Comparison of ENCODE assay signal across 8 cellular contexts in genomic region chr13:100675660-100676129, GRCh38. TPM values are rescaled to one million over a fixed set of nuclear protein-coding genes. Genes with fewer than 3 reads are reported as not detected.
A peak's percentile ranks its signal among the peaks of the same experiment; 100 is the strongest.
DNase-seq lines count a peak whose midpoint lies in the region; ATAC-seq and TF ChIP-seq lines count a peak whose summit lies in the region.

No MANE protein-coding gene starts in this region.

- H3K4me1 ChIP-seq in lower lobe of right lung, result peaks cover 17% of the 10 kb centered on the region
- H3K4me1 ChIP-seq in transverse colon, result peaks cover 10 to 17% (median 11%) of the 10 kb centered on the region in 4 donors

- H3K27me3 Mint-ChIP-seq in activated naive CD8-positive, alpha-beta T cell treated with anti-CD3 and anti-CD28 coated beads, Interleukin-2, amount 10 ng/mL, durations not matched to agents 7 days and 5 days, result peaks cover 3% of the 10 kb centered on the region

- H3K27me3 ChIP-seq in lower lobe of right lung (ENCODE audit: low read depth), result no peaks in the 10 kb centered on the region
- H3K27me3 ChIP-seq in transverse colon, result peaks cover 8% of the 10 kb centered on the region

- no peak for ATAC-seq in activated naive CD8-positive, alpha-beta T cell treated with anti-CD3 and anti-CD28 coated beads, Interleukin-2, amount 10 ng/mL, durations not matched to agents 7 days and 5 days (ENCODE audit: low read depth)
- no peak for ATAC-seq in lower lobe of right lung
- ATAC-seq in GM21526 (IDR thresholded peaks at IDR 0.05; ENCODE audit: low FRiP score, unreplicated experiment), result no peak

- peaks cover 26% of the 10 kb centered on the region for H3K4me1 Mint-ChIP-seq in activated naive CD8-positive, alpha-beta T cell treated with anti-CD3 and anti-CD28 coated beads, Interleukin-2, amount 10 ng/mL, durations not matched to agents 7 days and 5 days

- peak overlapping the region; percentile 81 for H3K27ac Mint-ChIP-seq in activated naive CD8-positive, alpha-beta T cell treated with anti-CD3 and anti-CD28 coated beads, Interleukin-2, amount 10 ng/mL, durations not matched to agents 7 days and 5 days

- in situ Hi-C loops in transverse colon (cut with MboI; ENCODE audit: low pct_ligation_motif_present in 1 of 4, low pct_unique_long_range_greater_than_20kb in 1 of 4, low sequenced_read_pairs in 3 of 4), result no loop called here

- peak; percentile 22 for DNase-seq in activated CD4-positive, alpha-beta T cell treated with anti-CD3 and anti-CD28 coated beads for 48 hours
- no peak for DNase-seq in activated CD4-positive, alpha-beta T cell treated with anti-CD3 and anti-CD28 coated beads, Interleukin-2, amount 50 U/mL, for 1 hour
- no peak for DNase-seq in activated naive CD8-positive, alpha-beta T cell treated with anti-CD3 and anti-CD28 coated beads, Interleukin-2, amount 10 ng/mL, durations not matched to agents 7 days and 5 days
- no peak for DNase-seq in lower lobe of right lung
- no peak for DNase-seq in transverse colon
- DNase-seq in iPS-NIHi11 (ENCODE audit: low spot score), result no peak
- DNase-seq in HT-29 (ENCODE audit: low spot score), result no peak

- H3K9me3 Mint-ChIP-seq in activated naive CD8-positive, alpha-beta T cell treated with anti-CD3 and anti-CD28 coated beads, Interleukin-2, amount 10 ng/mL, durations not matched to agents 7 days and 5 days, result no peaks in the 10 kb centered on the region

- POLR2A ChIA-PET in activated naive CD8-positive, alpha-beta T cell treated with anti-CD3 and anti-CD28 coated beads, Interleukin-2, amount 10 ng/mL, durations not matched to agents 7 days and 5 days (lab: Charles Lee), result no interaction called here

- H3K4me3 ChIP-seq in lower lobe of right lung (peak overlapping the region; percentile 94), transverse colon (peak overlapping the region; percentile 86 to 99 (median 92))

- intact Hi-C loops in lower lobe of right lung (cut with DNase I), result no loop called here
- intact Hi-C loops in transverse colon (cut with DNase I; ENCODE audit: low total_unique reads), result no loop called here

- peak overlapping the region; percentile 85 for H3K27ac ChIP-seq in lower lobe of right lung
- H3K27ac ChIP-seq in transverse colon, result peak overlapping the region in 3 of 4 donors; percentile 95 to 97 (median 96)

- WGBS in transverse colon (ENCODE audit: low coverage in 1 of 2), 2 donors, result 17 to 21% methylated on average over 13 to 15 of the region's 15 CpGs

- H3K36me3 ChIP-seq in lower lobe of right lung (no peaks in the 10 kb centered on the region), transverse colon (no peaks in the 10 kb centered on the region)

- no peak for TF ChIP-seq EP300 in transverse colon (IDR thresholded peaks at IDR 0.05; ENCODE audit: low read depth)

- TF ChIP-seq CTCF in lower lobe of right lung (IDR thresholded peaks at IDR 0.05) (no peak), transverse colon (IDR thresholded peaks at IDR 0.05) (no peak)

- H3K36me3 Mint-ChIP-seq in activated naive CD8-positive, alpha-beta T cell treated with anti-CD3 and anti-CD28 coated beads, Interleukin-2, amount 10 ng/mL, durations not matched to agents 7 days and 5 days, result no peaks in the 10 kb centered on the region

- no peak for TF ChIP-seq POLR2A in transverse colon (IDR thresholded peaks at IDR 0.05)

- H3K4me3 Mint-ChIP-seq in activated naive CD8-positive, alpha-beta T cell treated with anti-CD3 and anti-CD28 coated beads, Interleukin-2, amount 10 ng/mL, durations not matched to agents 7 days and 5 days, result peak overlapping the region; percentile 80

- H3K9me3 ChIP-seq in lower lobe of right lung, result no peaks in the 10 kb centered on the region
- no peaks in the 10 kb centered on the region for H3K9me3 ChIP-seq in transverse colon

RNA-seq across cellular contexts. Expression of gene TMTC4, which starts 1.1 kb away (rescaled TPM):
- total RNA-seq in activated naive CD8-positive, alpha-beta T cell treated with anti-CD3 and anti-CD28 coated beads, Interleukin-2, amount 10 ng/mL, durations not matched to agents 7 days and 5 days, result 10 to 100 TPM; 34.6 to 38.8 TPM
- total RNA-seq in lower lobe of right lung (10.9 TPM), transverse colon (100 to 1,000 TPM in 1 of 4 donors, 10 to 100 TPM in 3; 19.5 to 136 (median 30.0) TPM)
- total RNA-seq in HT-29 (2014; rRNA removed; shearing (Covaris generic)), result 23.3 and 31.1 TPM in 2 replicates
